In genomic region chr1:32220746-32221580, GRCh38 we compare ENCODE assay signal across 8 cellular contexts. TPM values are rescaled to one million over a fixed set of nuclear protein-coding genes. Genes with fewer than 3 reads are reported as not detected.
A peak's percentile ranks its signal among the peaks of the same experiment; 100 is the strongest.
DNase-seq lines count a peak whose midpoint lies in the region; ATAC-seq, FAIRE-seq and TF ChIP-seq lines count a peak whose summit lies in the region.

No MANE protein-coding gene starts in this region.

- BruUV-seq in MCF 10A (replicated peaks; lab: Mats Ljungman, UMichigan), result no TSS peak

- CTCF ChIA-PET in MCF 10A (lab: Yijun Ruan, JAX), result interaction anchor here (0.6 kb wide), 4 partner anchors 28 to 187 kb away, joined by 3 to 5 read pairs (median 3); no protein-coding TSS in a partner anchor

- no peak for FAIRE-seq in GM12891 (lab: Jason Lieb, UNC)

- no peaks in the 10 kb centered on the region for H3K27me3 Mint-ChIP-seq in MCF 10A (ENCODE audit: insufficient read depth, unreplicated experiment)
- no peaks in the 10 kb centered on the region for H3K27me3 Mint-ChIP-seq in mesothelial cell of epicardium (ENCODE audit: low read depth)

- H3K4me1 Mint-ChIP-seq in MCF 10A (ENCODE audit: insufficient read depth, unreplicated experiment) (peaks cover 9% of the 10 kb centered on the region), mesothelial cell of epicardium (peaks cover 25% of the 10 kb centered on the region)

- H3K79me2 ChIP-seq in ACC112 (ENCODE audit: control insufficient read depth, insufficient read depth, low read length, unreplicated experiment), result peaks cover 34% of the 10 kb centered on the region

- DNase-seq in HFF-Myc (ENCODE audit: extremely low read depth, low read depth) (no peak), MCF 10A (ENCODE audit: unreplicated experiment) (no peak), mesothelial cell of epicardium (ENCODE audit: low spot score in 2 of 2, unreplicated experiment in 2 of 2) (no peak), GM12891 (ENCODE audit: insufficient read length, low spot score) (no peak), NCI-H2171 treated with DMSO at 0.1 percent for 48 hours (lab: John Stamatoyannopoulos, UW) (no peak), G401 (ENCODE audit: low spot score) (no peak)

- H3K4me3 Mint-ChIP-seq in MCF 10A (ENCODE audit: unreplicated experiment) (peak overlapping the region; percentile 90), mesothelial cell of epicardium (peak overlapping the region; percentile 98)

- ATAC-seq in GM18517 (IDR thresholded peaks at IDR 0.05; ENCODE audit: unreplicated experiment), result no peak

- no peak for TF ChIP-seq CTCF in HFF-Myc (IDR thresholded peaks at IDR 0.05; ENCODE audit: low read depth, low read length, missing control alignments)
- TF ChIP-seq CTCF in MCF 10A (IDR thresholded peaks at IDR 0.05; ENCODE audit: unreplicated experiment), result no peak
- TF ChIP-seq CTCF in mesothelial cell of epicardium (IDR thresholded peaks at IDR 0.05; ENCODE audit: unreplicated experiment), result no peak

- H3K27me3 ChIP-seq in ACC112 (ENCODE audit: insufficient read depth, low read length), result no peaks in the 10 kb centered on the region

- H3K27ac Mint-ChIP-seq in MCF 10A (ENCODE audit: low read depth, unreplicated experiment) (peak overlapping the region; percentile 98), mesothelial cell of epicardium (peak overlapping the region; percentile 98)

- H3K36me3 Mint-ChIP-seq in MCF 10A (ENCODE audit: insufficient read depth, unreplicated experiment) (peaks cover 64% of the 10 kb centered on the region), mesothelial cell of epicardium (peaks cover 11% of the 10 kb centered on the region)

- H3K4me1 ChIP-seq in ACC112 (ENCODE audit: control insufficient read depth, insufficient read depth, low read length, unreplicated experiment), result peaks cover 30% of the 10 kb centered on the region

- H3K4me3 ChIP-seq in ACC112 (ENCODE audit: low read depth, low read length) (peak overlapping the region; percentile 95), HFF-Myc (replicated peaks; ENCODE audit: low read depth, low read length) (peak overlapping the region; percentile 98)

- H3K27ac ChIP-seq in ACC112 (ENCODE audit: low read depth, low read length), result peak overlapping the region; percentile 81; the same call in 1 of the 2 replicates

- in situ Hi-C loops in G401 (cut with HindIII; ENCODE audit: low sequenced_read_pairs), result no loop called here

- no peak for TF ChIP-seq POLR2A in GM12891 (IDR thresholded peaks at IDR 0.05; ENCODE audit: low read depth, low read length)

- H3K9me3 Mint-ChIP-seq in MCF 10A (ENCODE audit: unreplicated experiment), result no peaks in the 10 kb centered on the region
- H3K9me3 Mint-ChIP-seq in mesothelial cell of epicardium, result no peaks in the 10 kb centered on the region

- H2AFZ ChIP-seq in ACC112 (ENCODE audit: low read length, unreplicated experiment), result peak overlapping the region; percentile 79

- peaks cover 3% of the 10 kb centered on the region; the same call in 1 of the 2 replicates for H3K36me3 ChIP-seq in ACC112 (ENCODE audit: insufficient read depth, low read length)

- intact Hi-C loops in MCF 10A (cut with micrococcal nuclease), result no loop called here

- POLR2A ChIA-PET in MCF 10A (lab: Yijun Ruan, JAX), result interaction anchor here (0.6 to 1.3 kb wide), 3 partner anchors 15 to 567 kb away, joined by 3 to 5 read pairs (median 5); partner anchors contain the start of genes HDAC1 and IQCC

TF ChIP-seq in GM12891, 5 proteins besides CTCF, POLR2A, EP300 and RAD21:
- no peak for TF ChIP-seq TAF1 (IDR thresholded peaks at IDR 0.05; ENCODE audit: low read depth, low read length)
- no peak for TF ChIP-seq PAX5 (IDR thresholded peaks at IDR 0.05; ENCODE audit: insufficient read depth, low read length, severe bottlenecking)

RNA-seq across cellular contexts. Expression of gene TMEM234, which starts 1.2 kb away (rescaled TPM):
- total RNA-seq in MCF 10A (2022), result 22.2 and 27.3 TPM in 2 replicates
- total RNA-seq in mesothelial cell of epicardium, result 28.9 to 33.3 TPM (median 32.9 TPM) in 3 replicates
- polyA plus RNA-seq in GM12891 (2012; ENCODE audit: low read depth, missing spikeins), result 10.9 TPM
- total RNA-seq in G401 (2014; rRNA removed; shearing (Covaris generic)), result 11.8 and 17.0 TPM in 2 replicates

RNA-seq across cellular contexts. Expression of gene EIF3I, which starts 1.2 kb away (rescaled TPM):
- total RNA-seq in MCF 10A (2022) (253 and 259 TPM in 2 replicates), mesothelial cell of epicardium (143 to 147 TPM (median 146 TPM) in 3 replicates)
- 180 TPM for polyA plus RNA-seq in GM12891 (2012; ENCODE audit: low read depth, missing spikeins)
- 451 and 486 TPM in 2 replicates for total RNA-seq in G401 (2014; rRNA removed; shearing (Covaris generic))

RNA-seq across cellular contexts. Expression of gene DCDC2B, which starts 12.1 kb away (rescaled TPM):
- total RNA-seq in MCF 10A (2022) (not detected in 2 replicates), mesothelial cell of epicardium (0.11 TPM in 1 of 3 replicates, not detected in the others)
- 0.05 TPM for polyA plus RNA-seq in GM12891 (2012; ENCODE audit: low read depth, missing spikeins)
- not detected in 2 replicates for total RNA-seq in G401 (2014; rRNA removed; shearing (Covaris generic))

RNA-seq across cellular contexts. Expression of gene IQCC, which starts 15.5 kb away (rescaled TPM):
- total RNA-seq in MCF 10A (2022), result 1.8 and 1.9 TPM in 2 replicates
- total RNA-seq in mesothelial cell of epicardium, result 3.1 to 3.8 TPM (median 3.3 TPM) in 3 replicates
- 2.1 TPM for polyA plus RNA-seq in GM12891 (2012; ENCODE audit: low read depth, missing spikeins)
- 3.3 and 4.0 TPM in 2 replicates for total RNA-seq in G401 (2014; rRNA removed; shearing (Covaris generic))

RNA-seq across cellular contexts. Expression of gene CCDC28B, which starts 20.6 kb away (rescaled TPM):
- total RNA-seq in MCF 10A (2022) (0.91 and 1.7 TPM in 2 replicates), mesothelial cell of epicardium (21.6 to 24.9 TPM (median 24.6 TPM) in 3 replicates)
- 128 TPM for polyA plus RNA-seq in GM12891 (2012; ENCODE audit: low read depth, missing spikeins)
- 24.4 and 30.9 TPM in 2 replicates for total RNA-seq in G401 (2014; rRNA removed; shearing (Covaris generic))
